In genomic region chr10:51010977-51011376, GRCh38 we compare ENCODE assay signal across 8 cellular contexts.
A peak's percentile ranks its signal among the peaks of the same experiment; 100 is the strongest.
DNase-seq lines count a peak whose midpoint lies in the region; ATAC-seq and TF ChIP-seq lines count a peak whose summit lies in the region.

No MANE protein-coding gene starts in this region.

- CTCF ChIA-PET in activated naive CD4-positive, alpha-beta T cell treated with anti-CD3 and anti-CD28 coated beads, Interleukin-2, amount 10 ng/mL, durations not matched to agents 7 days and 5 days (lab: Charles Lee): no interaction called here

- H3K4me1 ChIP-seq in Peyer's patch: no peaks in the 10 kb centered on the region

- H3K4me3 Mint-ChIP-seq in activated naive CD4-positive, alpha-beta T cell treated with anti-CD3 and anti-CD28 coated beads, Interleukin-2, amount 10 ng/mL, durations not matched to agents 7 days and 5 days: no peak overlapping the region
- no peak overlapping the region for H3K4me3 Mint-ChIP-seq in stimulated activated memory B cell treated with anti-CD40 and anti-IgM and Interleukin-4, amounts not matched to agents 10 μg/mL and 1 μg/mL and 100 μg/mL, for 72 hours

- no peaks in the 10 kb centered on the region for H3K36me3 ChIP-seq in Peyer's patch

- no peaks in the 10 kb centered on the region for H3K36me3 Mint-ChIP-seq in activated naive CD4-positive, alpha-beta T cell treated with anti-CD3 and anti-CD28 coated beads, Interleukin-2, amount 10 ng/mL, durations not matched to agents 7 days and 5 days
- no peaks in the 10 kb centered on the region for H3K36me3 Mint-ChIP-seq in stimulated activated memory B cell treated with anti-CD40 and anti-IgM and Interleukin-4, amounts not matched to agents 10 μg/mL and 1 μg/mL and 100 μg/mL, for 72 hours

- H3K27me3 Mint-ChIP-seq in activated naive CD4-positive, alpha-beta T cell treated with anti-CD3 and anti-CD28 coated beads, Interleukin-2, amount 10 ng/mL, durations not matched to agents 7 days and 5 days: peaks cover 4% of the 10 kb centered on the region
- no peaks in the 10 kb centered on the region for H3K27me3 Mint-ChIP-seq in stimulated activated memory B cell treated with anti-CD40 and anti-IgM and Interleukin-4, amounts not matched to agents 10 μg/mL and 1 μg/mL and 100 μg/mL, for 72 hours

- H3K27ac Mint-ChIP-seq in activated naive CD4-positive, alpha-beta T cell treated with anti-CD3 and anti-CD28 coated beads, Interleukin-2, amount 10 ng/mL, durations not matched to agents 7 days and 5 days: no peak overlapping the region
- no peak overlapping the region for H3K27ac Mint-ChIP-seq in stimulated activated memory B cell treated with anti-CD40 and anti-IgM and Interleukin-4, amounts not matched to agents 10 μg/mL and 1 μg/mL and 100 μg/mL, for 72 hours

- TF ChIP-seq POLR2A in Peyer's patch (IDR thresholded peaks at IDR 0.05): no peak

- no peaks in the 10 kb centered on the region for H3K27me3 ChIP-seq in Peyer's patch

- H3K4me3 ChIP-seq in Peyer's patch: no peak overlapping the region
- H3K4me3 ChIP-seq in fibroblast of mammary gland (ENCODE audit: control insufficient read depth, low read depth, low read length): no peak overlapping the region

- ATAC-seq in HG02798 (IDR thresholded peaks at IDR 0.05; ENCODE audit: poor library complexity, unreplicated experiment): peak; percentile 80
- ATAC-seq in stimulated activated memory B cell treated with anti-CD40 and anti-IgM and Interleukin-4, amounts not matched to agents 10 μg/mL and 1 μg/mL and 100 μg/mL, for 72 hours: no peak

- H3K4me1 Mint-ChIP-seq in activated naive CD4-positive, alpha-beta T cell treated with anti-CD3 and anti-CD28 coated beads, Interleukin-2, amount 10 ng/mL, durations not matched to agents 7 days and 5 days: no peaks in the 10 kb centered on the region
- no peaks in the 10 kb centered on the region for H3K4me1 Mint-ChIP-seq in stimulated activated memory B cell treated with anti-CD40 and anti-IgM and Interleukin-4, amounts not matched to agents 10 μg/mL and 1 μg/mL and 100 μg/mL, for 72 hours

- peak; percentile 32 for DNase-seq in activated naive CD4-positive, alpha-beta T cell treated with anti-CD3 and anti-CD28 coated beads, Interleukin-2, amount 10 ng/mL, durations not matched to agents 7 days and 5 days
- DNase-seq in activated naive CD4-positive, alpha-beta T cell treated with anti-CD3 and anti-CD28 coated beads, Interleukin-2, amount 50 U/mL, for 16 hours: no peak
- DNase-seq in Peyer's patch (no peak), fibroblast of mammary gland (ENCODE audit: low read depth) (peak; percentile 62), renal cortical epithelial cell (ENCODE audit: low read depth) (peak; percentile 27), ecto neural progenitor cell (ENCODE audit: low spot score) (no peak)

- no peaks in the 10 kb centered on the region for H3K9me3 ChIP-seq in Peyer's patch

- no peak overlapping the region for H3K27ac ChIP-seq in Peyer's patch

- peak in 5 of 6 experiments; percentile 45 to 72 (median 66) for TF ChIP-seq CTCF in Peyer's patch (IDR thresholded peaks at IDR 0.05)
- TF ChIP-seq CTCF in fibroblast of mammary gland (conservative IDR thresholded peaks at IDR 0.05; ENCODE audit: control insufficient read depth, insufficient read depth, low read depth, low read length): peak; percentile 84

- H3K9me3 Mint-ChIP-seq in activated naive CD4-positive, alpha-beta T cell treated with anti-CD3 and anti-CD28 coated beads, Interleukin-2, amount 10 ng/mL, durations not matched to agents 7 days and 5 days: no peaks in the 10 kb centered on the region
- peaks cover 5% of the 10 kb centered on the region for H3K9me3 Mint-ChIP-seq in stimulated activated memory B cell treated with anti-CD40 and anti-IgM and Interleukin-4, amounts not matched to agents 10 μg/mL and 1 μg/mL and 100 μg/mL, for 72 hours

Comparison
In these comparisons a context has a peak if more than half of its experiments do, and no peak if none do; other contexts are left out.
1. DNase-seq: peak in activated naive CD4-positive, alpha-beta T cell treated with anti-CD3 and anti-CD28 coated beads, Interleukin-2, amount 10 ng/mL, durations not matched to agents 7 days and 5 days (single experiment), fibroblast of mammary gland (single experiment) and renal cortical epithelial cell (single experiment); none in activated naive CD4-positive, alpha-beta T cell treated with anti-CD3 and anti-CD28 coated beads, Interleukin-2, amount 50 U/mL, for 16 hours (single experiment), Peyer's patch (0 of 3) and ecto neural progenitor cell (single experiment).